11 cellular contexts compared by ENCODE assay signal in genomic region chr6:114998492-114998891, GRCh38.
"Had no signal": no experiment of that assay in that cellular context is flagged by ENCODE, and none has a peak within 500 bp of the region (broad histone marks: within the 10 kb centered on the region; RNA-seq: fewer than 3 reads in every experiment).

No MANE protein-coding gene starts in this region.

- DNase-seq: activated gamma-delta T cell treated with Interleukin-2 at 50 U/mL for 16 hours; activated naive CD8-positive, alpha-beta T cell treated with anti-CD3 and anti-CD28 coated beads for 36 hours; activated T-cell treated with anti-CD3 and anti-CD28 coated beads, Interleukin-2, amount 50 U/mL, for 1 hour; brain microvascular endothelial cell; cerebellar nuclear complex; kidney; left ventricle myocardium inferior; mesendoderm; stimulated activated CD4-positive, alpha-beta T cell treated with anti-CD3 and anti-CD28 coated beads, Interleukin-4, amount 100 ng/mL, for 4 hours had no signal

- H3K4me3 Mint-ChIP-seq: activated naive CD8-positive, alpha-beta T cell treated with anti-CD3 and anti-CD28 coated beads for 36 hours; dendritic cell treated with granulocyte-macrophage colony-stimulating factor and Interleukin-4, amounts not matched to agents 40 ng/mL and 50 ng/mL, for 4 days; neural progenitor cell had no signal

- H3K27ac Mint-ChIP-seq: activated naive CD8-positive, alpha-beta T cell treated with anti-CD3 and anti-CD28 coated beads for 36 hours; dendritic cell treated with granulocyte-macrophage colony-stimulating factor and Interleukin-4, amounts not matched to agents 40 ng/mL and 50 ng/mL, for 4 days; neural progenitor cell had no signal

- FAIRE-seq: kidney had no signal

- H3K36me3 Mint-ChIP-seq: activated naive CD8-positive, alpha-beta T cell treated with anti-CD3 and anti-CD28 coated beads for 36 hours; neural progenitor cell had no signal

- H3K27me3 Mint-ChIP-seq: activated naive CD8-positive, alpha-beta T cell treated with anti-CD3 and anti-CD28 coated beads for 36 hours; dendritic cell treated with granulocyte-macrophage colony-stimulating factor and Interleukin-4, amounts not matched to agents 40 ng/mL and 50 ng/mL, for 4 days had no signal
